In the genomic region with DNA sequence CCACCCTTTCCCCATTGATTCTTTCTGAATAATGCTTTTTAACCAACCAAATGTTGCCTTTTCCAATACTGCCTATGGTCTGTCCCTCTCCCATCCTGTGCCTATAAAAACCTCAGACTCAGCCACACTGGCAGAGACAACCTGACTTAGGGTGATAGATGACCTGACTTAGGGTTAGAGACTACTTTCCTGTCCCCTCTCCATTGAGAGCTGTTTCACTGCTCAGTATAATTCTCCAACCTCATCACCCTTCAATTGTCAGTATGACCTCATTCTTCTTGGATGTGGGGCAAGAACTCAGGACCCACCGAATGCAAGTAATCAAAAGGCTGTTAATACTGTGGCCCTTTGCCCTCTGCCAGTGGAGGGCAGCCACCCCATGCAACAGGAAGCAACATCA, we compare ENCODE assay signal across 23 cellular contexts.
DNase-seq lines count a peak whose midpoint lies in the region; ATAC-seq, FAIRE-seq and TF ChIP-seq lines count a peak whose summit lies in the region.
"Had no signal": no experiment of that assay in that cellular context is flagged by ENCODE, and none has a peak within 500 bp of the region (broad histone marks: within the 10 kb centered on the region; RNA-seq: fewer than 3 reads in every experiment).

No MANE protein-coding gene starts in this region.

- TF ChIP-seq EP300 in HepG2 (IDR thresholded peaks at IDR 0.05; ENCODE audit: low read depth in 2 of 2, low read length in 2 of 2) (no peak), HepG2 (CRISPR knock-in tag; IDR thresholded peaks at IDR 0.05; ENCODE audit: borderline replicate concordance) (no peak)

- no peaks in the 10 kb centered on the region for H3K79me2 ChIP-seq in HepG2 (ENCODE audit: insufficient read depth, low read length)

- peaks cover 0 to 1% of the 10 kb centered on the region in 2 experiments; a peak in 1 of 5 replicates for H3K27me3 ChIP-seq in HepG2 (ENCODE audit: control insufficient read depth in 1 of 2, insufficient read depth in 2 of 2, low read length in 2 of 2)
- no peaks in the 10 kb centered on the region for H3K27me3 ChIP-seq in right lobe of liver
- H3K27me3 ChIP-seq in bronchial epithelial cell (ENCODE audit: control insufficient read depth, insufficient read depth, low read length) = no peaks in the 10 kb centered on the region
- H3K27me3 ChIP-seq: BLaER1 treated with 17β-estradiol and CSF1 and Interleukin-3, amounts not matched to agents 10 nM and 100 nM had no signal

- no peak for DNase-seq in HepG2 (ENCODE audit: low spot score)
- no peak for DNase-seq in right lobe of liver
- peak; percentile 29 for DNase-seq in OCI-M1 (lab: John Stamatoyannopoulos, UW)
- no peak for DNase-seq in bronchial epithelial cell (ENCODE audit: low read depth)
- DNase-seq in DMS 273 treated with DMSO at 0.1 percent for 48 hours (lab: John Stamatoyannopoulos, UW) = no peak
- DNase-seq: AML-193; Caco-2; Calu3; CD4-positive, alpha-beta T cell; CD8-positive, alpha-beta T cell; DMS153; DMS53; DMS79; DND-41; EL; GDM1 had no signal

- in situ Hi-C loops in HepG2 (cut with HindIII; ENCODE audit: extremely low pct_ligation_motif_present, low pct_unique_long_range_greater_than_20kb) = no loop called here

- intact Hi-C loops in HepG2 (cut with micrococcal nuclease; ENCODE audit: unreplicated experiment) (no loop called here), right lobe of liver (cut with DNase I) (no loop called here)

- 19% methylated on average over 1 of the region's 1 CpG for WGBS in HepG2 (ENCODE audit: low lambda C conversion rate)
- 83% methylated on average over 1 of the region's 1 CpG for WGBS in right lobe of liver (ENCODE audit: insufficient coverage, low coverage, low lambda C conversion rate, missing lambda C conversion rate)

- H3K27ac ChIP-seq in HepG2 (ENCODE audit: extremely low read length, insufficient read depth, low read length) = no peak overlapping the region
- no peak overlapping the region for H3K27ac ChIP-seq in right lobe of liver
- H3K27ac ChIP-seq: 22Rv1; A549; BLaER1 treated with 17β-estradiol and CSF1 and Interleukin-3, amounts not matched to agents 10 nM and 100 nM; C4-2B had no signal

- H3K4me2 ChIP-seq in HepG2 (ENCODE audit: low read depth, low read length) = no peak overlapping the region
- H3K4me2 ChIP-seq: A549; BLaER1 treated with 17β-estradiol and CSF1 and Interleukin-3, amounts not matched to agents 10 nM and 100 nM had no signal

- ATAC-seq in HepG2 (no peak), right lobe of liver (no peak), HG03521 (IDR thresholded peaks at IDR 0.05; ENCODE audit: unreplicated experiment) (no peak)
- ATAC-seq: A549; CD8-positive, alpha-beta T cell had no signal

- FAIRE-seq in HepG2 (lab: Jason Lieb, UNC) = no peak
- FAIRE-seq in bronchial epithelial cell (lab: Jason Lieb, UNC) = peak; percentile 64
- FAIRE-seq: A549, D721Med, GM12891 had no signal

- no peaks in the 10 kb centered on the region for H4K20me1 ChIP-seq in HepG2 (ENCODE audit: insufficient read depth, low read length)
- H4K20me1 ChIP-seq: BLaER1 treated with 17β-estradiol and CSF1 and Interleukin-3, amounts not matched to agents 10 nM and 100 nM had no signal

- no peaks in the 10 kb centered on the region for H3K4me1 ChIP-seq in HepG2 (ENCODE audit: insufficient read depth, low read length)
- no peaks in the 10 kb centered on the region for H3K4me1 ChIP-seq in right lobe of liver
- H3K4me1 ChIP-seq: A549; BLaER1 treated with 17β-estradiol and CSF1 and Interleukin-3, amounts not matched to agents 10 nM and 100 nM; Caco-2 had no signal

- H3K4me3 ChIP-seq in HepG2 (replicated peaks in 1 of 3; ENCODE audit: insufficient read depth in 1 of 3, low read depth in 2 of 3, low read length in 3 of 3) = no peak overlapping the region
- no peak overlapping the region for H3K4me3 ChIP-seq in right lobe of liver
- no peak overlapping the region for H3K4me3 ChIP-seq in bronchial epithelial cell (ENCODE audit: low read depth, low read length)
- H3K4me3 ChIP-seq: A549; BLaER1 treated with 17β-estradiol and CSF1 and Interleukin-3, amounts not matched to agents 10 nM and 100 nM had no signal

- no peak for TF ChIP-seq POLR2A in HepG2 (IDR thresholded peaks at IDR 0.05; ENCODE audit: insufficient read depth in 1 of 2, low read depth in 2 of 2, low read length in 2 of 2)
- TF ChIP-seq POLR2A in right lobe of liver (IDR thresholded peaks at IDR 0.05) = no peak

- POLR2A ChIA-PET in HepG2 (lab: Yijun Ruan, JAX) = no interaction called here

- no peak for TF ChIP-seq RAD21 in HepG2 (CRISPR knock-in tag; IDR thresholded peaks at IDR 0.05)

- TF ChIP-seq CTCF in HepG2 (CRISPR knock-in tag; IDR thresholded peaks at IDR 0.05) (no peak), right lobe of liver (IDR thresholded peaks at IDR 0.05) (no peak), bronchial epithelial cell (IDR thresholded peaks at IDR 0.05; ENCODE audit: insufficient read depth, low read length, severe bottlenecking) (no peak)

- no TSS peak for BruUV-seq in HepG2 (replicated peaks; lab: Mats Ljungman, UMichigan)

- H3K36me3 ChIP-seq in HepG2 (replicated peaks in 1 of 2; ENCODE audit: control insufficient read depth in 1 of 2, insufficient read depth in 2 of 2, low read length in 2 of 2) (no peaks in the 10 kb centered on the region), right lobe of liver (no peaks in the 10 kb centered on the region), bronchial epithelial cell (ENCODE audit: control insufficient read depth, insufficient read depth, low read length) (no peaks in the 10 kb centered on the region)

- no peaks in the 10 kb centered on the region for H3K9me3 ChIP-seq in HepG2 (ENCODE audit: low read length)
- H3K9me3 ChIP-seq in right lobe of liver = no peaks in the 10 kb centered on the region
- H3K9me3 ChIP-seq: A549, Caco-2 had no signal

- CTCF ChIA-PET in HepG2 (lab: Yijun Ruan, JAX; ENCODE audit: low intra/inter-chr PET ratio, low total read pairs) = no interaction called here

- no peak overlapping the region for H2AFZ ChIP-seq in HepG2 (ENCODE audit: low read length)

- H3K9ac ChIP-seq in HepG2 (ENCODE audit: insufficient read depth, low read depth, low read length) = no peak overlapping the region
- H3K9ac ChIP-seq: BLaER1 treated with 17β-estradiol and CSF1 and Interleukin-3, amounts not matched to agents 10 nM and 100 nM had no signal

TF ChIP-seq in HepG2, 621 proteins besides CTCF, POLR2A, EP300 and RAD21:
- TF ChIP-seq ATF7 (IDR thresholded peaks at IDR 0.05) (peak; percentile 61), ATF7 (CRISPR knock-in tag; IDR thresholded peaks at IDR 0.05) (no peak), ZNF841 (CRISPR knock-in tag; IDR thresholded peaks at IDR 0.05; ENCODE audit: borderline replicate concordance) (no peak), GRHL1 (CRISPR knock-in tag; conservative IDR thresholded peaks at IDR 0.05) (no peak)
TF ChIP-seq in HepG2: peak in this region for 1.
